ENCODE assay signal across 11 cellular contexts in genomic region chr3:190101320-190102117, GRCh38. TPM values are rescaled to one million over a fixed set of nuclear protein-coding genes. Genes with fewer than 3 reads are reported as not detected.
DNase-seq lines count a peak whose midpoint lies in the region; ATAC-seq and TF ChIP-seq lines count a peak whose summit lies in the region.
"Had no signal": no experiment of that assay in that cellular context is flagged by ENCODE, and none has a peak within 500 bp of the region (broad histone marks: within the 10 kb centered on the region; RNA-seq: fewer than 3 reads in every experiment).

No MANE protein-coding gene starts in this region.

- TF ChIP-seq CTCF in HEK293 (tag by site-specific recombination; IDR thresholded peaks at IDR 0.05) (no peak), right lobe of liver (IDR thresholded peaks at IDR 0.05) (no peak)

- no peaks in the 10 kb centered on the region for H3K27me3 ChIP-seq in right lobe of liver

- POLR2A ChIA-PET in HEK293 (lab: Yijun Ruan, JAX) = interaction anchor here (0.6 to 1.1 kb wide), 3 partner anchors 16 to 19 kb away, joined by 3 to 4 read pairs (median 3); partner anchors contain the start of gene P3H2
- POLR2A ChIA-PET in activated naive CD8-positive, alpha-beta T cell treated with anti-CD3 and anti-CD28 coated beads, Interleukin-2, amount 10 ng/mL, durations not matched to agents 7 days and 5 days (lab: Charles Lee) = no interaction called here

- H3K27me3 Mint-ChIP-seq in activated naive CD8-positive, alpha-beta T cell treated with anti-CD3 and anti-CD28 coated beads, Interleukin-2, amount 10 ng/mL, durations not matched to agents 7 days and 5 days = peaks cover 21% of the 10 kb centered on the region

- intact Hi-C loops in right lobe of liver (cut with DNase I) = no loop called here

- H3K27ac ChIP-seq in HEK293 (ENCODE audit: extremely low read depth, low read depth, low read length) (no peak overlapping the region), right lobe of liver (peak overlapping the region in 2 of 3 donors; percentile 37 to 45)

- no peaks in the 10 kb centered on the region for H3K36me3 Mint-ChIP-seq in activated naive CD8-positive, alpha-beta T cell treated with anti-CD3 and anti-CD28 coated beads, Interleukin-2, amount 10 ng/mL, durations not matched to agents 7 days and 5 days

- H3K36me3 ChIP-seq in HEK293 (ENCODE audit: control insufficient read depth in 2 of 2, insufficient read depth in 1 of 2, low read length in 2 of 2) (no peaks in the 10 kb centered on the region), right lobe of liver (no peaks in the 10 kb centered on the region)

- no peak overlapping the region for H3K27ac Mint-ChIP-seq in activated naive CD8-positive, alpha-beta T cell treated with anti-CD3 and anti-CD28 coated beads, Interleukin-2, amount 10 ng/mL, durations not matched to agents 7 days and 5 days

- no peak for TF ChIP-seq POLR2A in right lobe of liver (IDR thresholded peaks at IDR 0.05)

- H3K4me1 Mint-ChIP-seq in activated naive CD8-positive, alpha-beta T cell treated with anti-CD3 and anti-CD28 coated beads, Interleukin-2, amount 10 ng/mL, durations not matched to agents 7 days and 5 days = no peaks in the 10 kb centered on the region

- no peaks in the 10 kb centered on the region for H3K9me3 Mint-ChIP-seq in activated naive CD8-positive, alpha-beta T cell treated with anti-CD3 and anti-CD28 coated beads, Interleukin-2, amount 10 ng/mL, durations not matched to agents 7 days and 5 days

- H3K4me1 ChIP-seq in HEK293 (ENCODE audit: control insufficient read depth, insufficient read depth, low read length) = peaks cover 3% of the 10 kb centered on the region; the same call in 1 of the 2 replicates
- H3K4me1 ChIP-seq in right lobe of liver = no peaks in the 10 kb centered on the region

- H3K9me3 ChIP-seq in HEK293 (ENCODE audit: control insufficient read depth, insufficient read depth, low read depth, low read length) (no peaks in the 10 kb centered on the region), right lobe of liver (no peaks in the 10 kb centered on the region)

- H3K4me3 Mint-ChIP-seq in activated naive CD8-positive, alpha-beta T cell treated with anti-CD3 and anti-CD28 coated beads, Interleukin-2, amount 10 ng/mL, durations not matched to agents 7 days and 5 days = peak overlapping the region; percentile 39

- DNase-seq in A172 (ENCODE audit: low spot score) (peak; percentile 40), right lobe of liver (no peak), NCI-H526 treated with DMSO at 0.1 percent for 48 hours (lab: John Stamatoyannopoulos, UW) (no peak), left lobe of liver (ENCODE audit: low spot score) (no peak)
- no peak for DNase-seq in activated naive CD8-positive, alpha-beta T cell treated with anti-CD3 and anti-CD28 coated beads, Interleukin-2, amount 10 ng/mL, durations not matched to agents 7 days and 5 days
- DNase-seq: DND-41; effector CD8-positive, alpha-beta T cell; NCI-H1105 treated with DMSO at 0.1 percent for 48 hours had no signal

- no peak for ATAC-seq in activated naive CD8-positive, alpha-beta T cell treated with anti-CD3 and anti-CD28 coated beads, Interleukin-2, amount 10 ng/mL, durations not matched to agents 7 days and 5 days (ENCODE audit: low read depth)
- peak in 2 of 4 donors; percentile 36 to 41 for ATAC-seq in right lobe of liver
- ATAC-seq in HG03378 (IDR thresholded peaks at IDR 0.05; ENCODE audit: unreplicated experiment) = no peak
- no peak for ATAC-seq in GM18517 (IDR thresholded peaks at IDR 0.05; ENCODE audit: unreplicated experiment)
- no peak for ATAC-seq in left lobe of liver

- CTCF ChIA-PET in HEK293 (lab: Yijun Ruan, JAX) = interaction anchor here (1.1 kb wide), 1 partner anchor 141 kb away, joined by 4 read pairs; no protein-coding TSS in a partner anchor

- H3K4me3 ChIP-seq in HEK293 (ENCODE audit: low read depth, low read length) (no peak overlapping the region), right lobe of liver (no peak overlapping the region)

- 26% methylated on average over 8 of the region's 8 CpGs for WGBS in right lobe of liver (ENCODE audit: insufficient coverage, low coverage, low lambda C conversion rate, missing lambda C conversion rate)

TF ChIP-seq in HEK293, 187 proteins besides CTCF, POLR2A, EP300 and RAD21:
- TF ChIP-seq ZNF530 (tag by site-specific recombination; IDR thresholded peaks at IDR 0.05; ENCODE audit: low read depth) = no peak
- TF ChIP-seq PRDM1 (tag by site-specific recombination; IDR thresholded peaks at IDR 0.05) = peak; percentile 87
- TF ChIP-seq, protein P1, sequence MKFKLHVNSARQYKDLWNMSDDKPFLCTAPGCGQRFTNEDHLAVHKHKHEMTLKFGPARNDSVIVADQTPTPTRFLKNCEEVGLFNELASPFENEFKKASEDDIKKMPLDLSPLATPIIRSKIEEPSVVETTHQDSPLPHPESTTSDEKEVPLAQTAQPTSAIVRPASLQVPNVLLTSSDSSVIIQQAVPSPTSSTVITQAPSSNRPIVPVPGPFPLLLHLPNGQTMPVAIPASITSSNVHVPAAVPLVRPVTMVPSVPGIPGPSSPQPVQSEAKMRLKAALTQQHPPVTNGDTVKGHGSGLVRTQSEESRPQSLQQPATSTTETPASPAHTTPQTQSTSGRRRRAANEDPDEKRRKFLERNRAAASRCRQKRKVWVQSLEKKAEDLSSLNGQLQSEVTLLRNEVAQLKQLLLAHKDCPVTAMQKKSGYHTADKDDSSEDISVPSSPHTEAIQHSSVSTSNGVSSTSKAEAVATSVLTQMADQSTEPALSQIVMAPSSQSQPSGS (tag by site-specific recombination; IDR thresholded peaks at IDR 0.05; ENCODE audit: low read depth) = 0 out of 2 replicates have a peak, but pooled peaks have one; percentile 6
- TF ChIP-seq, protein P2, sequence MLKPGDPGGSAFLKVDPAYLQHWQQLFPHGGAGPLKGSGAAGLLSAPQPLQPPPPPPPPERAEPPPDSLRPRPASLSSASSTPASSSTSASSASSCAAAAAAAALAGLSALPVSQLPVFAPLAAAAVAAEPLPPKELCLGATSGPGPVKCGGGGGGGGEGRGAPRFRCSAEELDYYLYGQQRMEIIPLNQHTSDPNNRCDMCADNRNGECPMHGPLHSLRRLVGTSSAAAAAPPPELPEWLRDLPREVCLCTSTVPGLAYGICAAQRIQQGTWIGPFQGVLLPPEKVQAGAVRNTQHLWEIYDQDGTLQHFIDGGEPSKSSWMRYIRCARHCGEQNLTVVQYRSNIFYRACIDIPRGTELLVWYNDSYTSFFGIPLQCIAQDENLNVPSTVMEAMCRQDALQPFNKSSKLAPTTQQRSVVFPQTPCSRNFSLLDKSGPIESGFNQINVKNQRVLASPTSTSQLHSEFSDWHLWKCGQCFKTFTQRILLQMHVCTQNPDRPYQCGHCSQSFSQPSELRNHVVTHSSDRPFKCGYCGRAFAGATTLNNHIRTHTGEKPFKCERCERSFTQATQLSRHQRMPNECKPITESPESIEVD (tag by site-specific recombination; IDR thresholded peaks at IDR 0.05) = peak; percentile 47

RNA-seq across cellular contexts. Expression of gene P3H2, which starts 19.2 kb away (rescaled TPM):
- total RNA-seq in A172 (2014; rRNA removed; shearing (Covaris generic)) = 12.6 and 30.3 TPM in 2 replicates
- total RNA-seq in activated naive CD8-positive, alpha-beta T cell treated with anti-CD3 and anti-CD28 coated beads, Interleukin-2, amount 10 ng/mL, durations not matched to agents 7 days and 5 days = not detected
- total RNA-seq in right lobe of liver (1 to 10 TPM; 3.2 to 8.7 (median 6.5) TPM), left lobe of liver (3.9 TPM)
